In genomic region chr12:62861586-62861985, GRCh38 we compare ENCODE assay signal across 1 cellular context.
TF ChIP-seq lines count a peak whose summit lies in the region.

No MANE protein-coding gene starts in this region.

TF ChIP-seq in IMR-90, 13 proteins besides CTCF, POLR2A, EP300 and RAD21 (continued from another document):
- TF ChIP-seq ELK1 (IDR thresholded peaks at IDR 0.05; ENCODE audit: borderline replicate concordance, low read depth, low read length) (no peak), MXI1 (IDR thresholded peaks at IDR 0.05; ENCODE audit: borderline replicate concordance, low read depth, low read length) (no peak)
